In genomic region chr7:121913947-121914346, GRCh38 we compare ENCODE assay signal across 1 cellular context.
TF ChIP-seq lines count a peak whose summit lies in the region.

No MANE protein-coding gene starts in this region.

TF ChIP-seq in GM23338, 12 proteins besides CTCF, POLR2A, EP300 and RAD21 (continued from another document):
- no peak for TF ChIP-seq ZNF462 (CRISPR knock-in tag; IDR thresholded peaks at IDR 0.05)
TF ChIP-seq in GM23338: peak in this region for 0.
